25 cellular contexts compared by ENCODE assay signal in the genomic region with DNA sequence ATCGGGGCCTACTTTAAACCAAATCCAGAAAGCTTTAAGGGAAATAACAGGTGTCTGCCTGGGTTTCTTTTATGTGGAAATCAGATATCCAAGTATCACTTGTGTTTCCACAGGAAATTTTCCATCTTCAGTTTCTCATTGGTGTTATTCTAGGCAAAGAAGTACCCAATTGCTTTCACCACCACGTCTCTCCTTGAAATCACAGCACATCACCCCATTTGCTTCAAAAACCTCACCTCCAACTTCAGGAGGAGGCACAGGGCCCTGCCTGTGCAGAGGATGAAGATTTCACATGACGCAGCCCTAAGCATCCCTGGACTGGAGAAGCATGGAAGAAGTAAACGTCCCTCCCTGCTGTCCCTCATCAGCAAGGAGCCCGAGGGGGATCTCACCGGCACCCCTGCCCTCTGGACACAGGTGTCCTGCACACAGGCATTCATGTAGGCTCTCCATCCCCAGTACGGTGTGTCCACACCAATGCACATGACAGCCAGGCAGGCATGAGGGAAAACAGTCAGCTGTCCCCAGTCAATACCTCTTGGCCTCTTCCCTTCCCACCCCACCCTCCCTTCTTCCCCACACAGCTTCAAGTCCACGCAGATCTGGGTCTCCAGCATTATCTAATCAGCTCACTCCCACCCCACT.
DNase-seq lines count a peak whose midpoint lies in the region; ATAC-seq, FAIRE-seq and TF ChIP-seq lines count a peak whose summit lies in the region.
"Had no signal": no experiment of that assay in that cellular context is flagged by ENCODE, and none has a peak within 500 bp of the region (broad histone marks: within the 10 kb centered on the region; RNA-seq: fewer than 3 reads in every experiment).

No MANE protein-coding gene starts in this region.

- H3K4me1 ChIP-seq in right atrium auricular region (peaks cover 0 to 29% of the 10 kb centered on the region in 2 donors), muscle layer of duodenum (ENCODE audit: control insufficient read depth in 1 of 2, insufficient read depth in 2 of 2, low read length in 2 of 2) (no peaks in the 10 kb centered on the region), uterus (no peaks in the 10 kb centered on the region), HAP-1 (no peaks in the 10 kb centered on the region)
- H3K4me1 ChIP-seq: Peyer's patch had no signal

- H3K27me3 ChIP-seq in right atrium auricular region (peaks cover 0 to 7% of the 10 kb centered on the region in 2 donors), muscle layer of duodenum (ENCODE audit: low read depth, low read length) (peaks cover 16% of the 10 kb centered on the region), uterus (no peaks in the 10 kb centered on the region), HAP-1 (ENCODE audit: low read depth) (peaks cover 27% of the 10 kb centered on the region)

- H3K36me3 ChIP-seq in right atrium auricular region (no peaks in the 10 kb centered on the region), muscle layer of duodenum (ENCODE audit: control insufficient read depth in 1 of 2, insufficient read depth in 2 of 2, low read length in 2 of 2) (no peaks in the 10 kb centered on the region), uterus (no peaks in the 10 kb centered on the region), HAP-1 (replicated peaks) (no peaks in the 10 kb centered on the region)
- H3K36me3 ChIP-seq: BLaER1 treated with 17β-estradiol and CSF1 and Interleukin-3, amounts not matched to agents 10 nM and 100 nM; Peyer's patch; upper lobe of right lung had no signal

- ATAC-seq in HG02759 (IDR thresholded peaks at IDR 0.05; ENCODE audit: unreplicated experiment), result no peak
- ATAC-seq: activated CD8-positive, alpha-beta memory T cell treated with anti-CD3 and anti-CD28 coated beads, Interleukin-2, amount 10 ng/mL, durations not matched to agents 7 days and 5 days; upper lobe of right lung had no signal

- no peak for TF ChIP-seq CTCF in right atrium auricular region (IDR thresholded peaks at IDR 0.05)
- TF ChIP-seq CTCF in coronary artery (IDR thresholded peaks at IDR 0.05), result no peak
- no peak for TF ChIP-seq CTCF in uterus (IDR thresholded peaks at IDR 0.05)

- in situ Hi-C loops in HAP-1 (cut with MboI; ENCODE audit: low sequenced_read_pairs), result no loop called here

- FAIRE-seq in H54 (lab: Jason Lieb, UNC), result no peak
- FAIRE-seq: astrocyte, colon had no signal

- no peak for DNase-seq in right atrium auricular region (ENCODE audit: low spot score)
- DNase-seq in cardiac septum (ENCODE audit: low spot score), result no peak
- no peak for DNase-seq in coronary artery (ENCODE audit: low spot score)
- DNase-seq in uterus, result no peak
- no peak for DNase-seq in H54 (ENCODE audit: insufficient read length, low spot score)
- no peak for DNase-seq in HAP-1 (ENCODE audit: low spot score in 2 of 2)
- DNase-seq: activated CD4-positive, alpha-beta T cell treated with anti-CD3 and anti-CD28 coated beads for 4 hours; activated CD8-positive, alpha-beta memory T cell treated with anti-CD3 and anti-CD28 coated beads, Interleukin-2, amount 10 ng/mL, durations not matched to agents 7 days and 5 days; EL; glutamatergic neuron; KG1; midbrain; NCI-H1694; NCI-H2171; NCI-H524; NK-92 treated with Interleukin-12 subunit alpha and Interleukin-12 subunit beta, amount 100 ng/mL, for 24 hours; Peyer's patch; stimulated activated CD4-positive, alpha-beta T cell treated with anti-CD3 and anti-CD28 coated beads, Interleukin-4, amount 100 ng/mL, for 24 hours; stimulated activated naive CD8-positive, alpha-beta T cell treated with anti-CD3 and anti-CD28 coated beads, Interleukin-15, amount 100 ng/mL, for 72 hours; upper lobe of right lung had no signal

- no peaks in the 10 kb centered on the region for H3K9me3 ChIP-seq in right atrium auricular region
- H3K9me3 ChIP-seq in muscle layer of duodenum (ENCODE audit: control insufficient read depth in 1 of 2, low read length in 2 of 2), result no peaks in the 10 kb centered on the region
- no peaks in the 10 kb centered on the region for H3K9me3 ChIP-seq in uterus
- no peaks in the 10 kb centered on the region for H3K9me3 ChIP-seq in HAP-1
- H3K9me3 ChIP-seq: Peyer's patch, upper lobe of right lung had no signal

- H3K4me3 ChIP-seq in right atrium auricular region (peak overlapping the region; percentile 42 to 46), coronary artery (peak overlapping the region; percentile 78), muscle layer of duodenum (ENCODE audit: low read depth in 1 of 2, low read length in 2 of 2) (peak overlapping the region; percentile 81 to 89), uterus (peak overlapping the region; percentile 59 to 70), HAP-1 (no peak overlapping the region)
- H3K4me3 ChIP-seq: BLaER1 treated with 17β-estradiol and CSF1 and Interleukin-3, amounts not matched to agents 10 nM and 100 nM; upper lobe of right lung had no signal

- TF ChIP-seq POLR2A in uterus (IDR thresholded peaks at IDR 0.05) (no peak), H54 (IDR thresholded peaks at IDR 0.05; ENCODE audit: low read depth, low read length) (no peak)

- H3K27ac ChIP-seq in right atrium auricular region, result no peak overlapping the region
- no peak overlapping the region for H3K27ac ChIP-seq in coronary artery
- no peak overlapping the region for H3K27ac ChIP-seq in muscle layer of duodenum (ENCODE audit: low read length)
- no peak overlapping the region for H3K27ac ChIP-seq in uterus
- H3K27ac ChIP-seq: BLaER1 treated with 17β-estradiol and CSF1 and Interleukin-3, amounts not matched to agents 10 nM and 100 nM; Peyer's patch; upper lobe of right lung had no signal

- intact Hi-C loops in cardiac septum (cut with DNase I), result loop anchor here (10.0 kb wide), 1 partner anchor 109 kb away; no protein-coding TSS in a partner anchor
- intact Hi-C loops in uterus (cut with DNase I; ENCODE audit: low total_unique reads), result no loop called here
